In the genomic region with DNA sequence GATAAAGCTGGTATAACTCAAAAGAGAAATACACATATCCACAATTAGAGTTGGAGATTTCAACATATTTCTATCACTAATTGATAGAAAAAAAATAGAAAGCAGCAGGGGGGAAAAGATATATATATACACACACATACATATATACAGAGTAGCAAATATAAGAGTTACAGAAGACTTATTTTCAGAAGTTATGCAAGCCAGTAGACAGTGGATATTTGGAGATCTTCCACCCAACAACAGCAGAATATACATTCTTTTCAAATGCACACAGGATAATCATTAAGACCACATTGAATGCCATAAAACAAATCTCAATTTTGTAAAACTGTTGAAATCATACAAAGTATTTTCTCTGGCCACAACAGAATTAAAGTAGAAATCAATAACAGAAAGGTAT, we compare ENCODE assay signal across 1 cellular context.
TF ChIP-seq lines count a peak whose summit lies in the region.

No MANE protein-coding gene starts in this region.

TF ChIP-seq in GM23338, 12 proteins besides CTCF, POLR2A, EP300 and RAD21:
- TF ChIP-seq, protein P1, sequence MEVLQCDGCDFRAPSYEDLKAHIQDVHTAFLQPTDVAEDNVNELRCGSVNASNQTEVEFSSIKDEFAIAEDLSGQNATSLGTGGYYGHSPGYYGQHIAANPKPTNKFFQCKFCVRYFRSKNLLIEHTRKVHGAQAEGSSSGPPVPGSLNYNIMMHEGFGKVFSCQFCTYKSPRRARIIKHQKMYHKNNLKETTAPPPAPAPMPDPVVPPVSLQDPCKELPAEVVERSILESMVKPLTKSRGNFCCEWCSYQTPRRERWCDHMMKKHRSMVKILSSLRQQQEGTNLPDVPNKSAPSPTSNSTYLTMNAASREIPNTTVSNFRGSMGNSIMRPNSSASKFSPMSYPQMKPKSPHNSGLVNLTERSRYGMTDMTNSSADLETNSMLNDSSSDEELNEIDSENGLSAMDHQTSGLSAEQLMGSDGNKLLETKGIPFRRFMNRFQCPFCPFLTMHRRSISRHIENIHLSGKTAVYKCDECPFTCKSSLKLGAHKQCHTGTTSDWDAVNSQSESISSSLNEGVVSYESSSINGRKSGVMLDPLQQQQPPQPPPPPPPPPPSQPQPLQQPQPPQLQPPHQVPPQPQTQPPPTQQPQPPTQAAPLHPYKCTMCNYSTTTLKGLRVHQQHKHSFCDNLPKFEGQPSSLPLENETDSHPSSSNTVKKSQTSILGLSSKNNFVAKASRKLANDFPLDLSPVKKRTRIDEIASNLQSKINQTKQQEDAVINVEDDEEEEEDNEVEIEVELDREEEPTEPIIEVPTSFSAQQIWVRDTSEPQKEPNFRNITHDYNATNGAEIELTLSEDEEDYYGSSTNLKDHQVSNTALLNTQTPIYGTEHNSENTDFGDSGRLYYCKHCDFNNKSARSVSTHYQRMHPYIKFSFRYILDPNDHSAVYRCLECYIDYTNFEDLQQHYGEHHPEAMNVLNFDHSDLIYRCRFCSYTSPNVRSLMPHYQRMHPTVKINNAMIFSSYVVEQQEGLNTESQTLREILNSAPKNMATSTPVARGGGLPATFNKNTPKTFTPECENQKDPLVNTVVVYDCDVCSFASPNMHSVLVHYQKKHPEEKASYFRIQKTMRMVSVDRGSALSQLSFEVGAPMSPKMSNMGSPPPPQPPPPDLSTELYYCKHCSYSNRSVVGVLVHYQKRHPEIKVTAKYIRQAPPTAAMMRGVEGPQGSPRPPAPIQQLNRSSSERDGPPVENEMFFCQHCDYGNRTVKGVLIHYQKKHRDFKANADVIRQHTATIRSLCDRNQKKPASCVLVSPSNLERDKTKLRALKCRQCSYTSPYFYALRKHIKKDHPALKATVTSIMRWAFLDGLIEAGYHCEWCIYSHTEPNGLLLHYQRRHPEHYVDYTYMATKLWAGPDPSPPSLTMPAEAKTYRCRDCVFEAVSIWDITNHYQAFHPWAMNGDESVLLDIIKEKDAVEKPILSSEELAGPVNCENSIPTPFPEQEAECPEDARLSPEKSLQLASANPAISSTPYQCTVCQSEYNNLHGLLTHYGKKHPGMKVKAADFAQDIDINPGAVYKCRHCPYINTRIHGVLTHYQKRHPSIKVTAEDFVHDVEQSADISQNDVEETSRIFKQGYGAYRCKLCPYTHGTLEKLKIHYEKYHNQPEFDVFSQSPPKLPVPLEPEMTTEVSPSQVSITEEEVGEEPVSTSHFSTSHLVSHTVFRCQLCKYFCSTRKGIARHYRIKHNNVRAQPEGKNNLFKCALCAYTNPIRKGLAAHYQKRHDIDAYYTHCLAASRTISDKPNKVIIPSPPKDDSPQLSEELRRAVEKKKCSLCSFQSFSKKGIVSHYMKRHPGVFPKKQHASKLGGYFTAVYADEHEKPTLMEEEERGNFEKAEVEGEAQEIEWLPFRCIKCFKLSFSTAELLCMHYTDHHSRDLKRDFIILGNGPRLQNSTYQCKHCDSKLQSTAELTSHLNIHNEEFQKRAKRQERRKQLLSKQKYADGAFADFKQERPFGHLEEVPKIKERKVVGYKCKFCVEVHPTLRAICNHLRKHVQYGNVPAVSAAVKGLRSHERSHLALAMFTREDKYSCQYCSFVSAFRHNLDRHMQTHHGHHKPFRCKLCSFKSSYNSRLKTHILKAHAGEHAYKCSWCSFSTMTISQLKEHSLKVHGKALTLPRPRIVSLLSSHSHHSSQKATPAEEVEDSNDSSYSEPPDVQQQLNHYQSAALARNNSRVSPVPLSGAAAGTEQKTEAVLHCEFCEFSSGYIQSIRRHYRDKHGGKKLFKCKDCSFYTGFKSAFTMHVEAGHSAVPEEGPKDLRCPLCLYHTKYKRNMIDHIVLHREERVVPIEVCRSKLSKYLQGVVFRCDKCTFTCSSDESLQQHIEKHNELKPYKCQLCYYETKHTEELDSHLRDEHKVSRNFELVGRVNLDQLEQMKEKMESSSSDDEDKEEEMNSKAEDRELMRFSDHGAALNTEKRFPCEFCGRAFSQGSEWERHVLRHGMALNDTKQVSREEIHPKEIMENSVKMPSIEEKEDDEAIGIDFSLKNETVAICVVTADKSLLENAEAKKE (CRISPR knock-in tag; IDR thresholded peaks at IDR 0.05), result 0 out of 2 replicates have a peak, but pooled peaks have one; percentile 54
- no peak for TF ChIP-seq POLR2AphosphoS5 (IDR thresholded peaks at IDR 0.05; ENCODE audit: low read depth)
